Comparison of ENCODE assay signal across 24 cellular contexts in genomic region chr10:90602815-90603600, GRCh38.
DNase-seq lines count a peak whose midpoint lies in the region; ATAC-seq, FAIRE-seq and TF ChIP-seq lines count a peak whose summit lies in the region.
"Had no signal": no experiment of that assay in that cellular context is flagged by ENCODE, and none has a peak within 500 bp of the region (broad histone marks: within the 10 kb centered on the region; RNA-seq: fewer than 3 reads in every experiment).

No MANE protein-coding gene starts in this region.

- no peaks in the 10 kb centered on the region for H3K36me3 ChIP-seq in upper lobe of right lung
- H3K36me3 ChIP-seq: transverse colon had no signal

- no peak for TF ChIP-seq CTCF in foreskin fibroblast (IDR thresholded peaks at IDR 0.05; ENCODE audit: low read depth, low read length)
- TF ChIP-seq CTCF in upper lobe of right lung (IDR thresholded peaks at IDR 0.05): no peak

- ATAC-seq in upper lobe of right lung: no peak
- ATAC-seq: natural killer cell had no signal

- no peak overlapping the region for H3K4me3 Mint-ChIP-seq in activated CD4-positive, alpha-beta T cell treated with anti-CD3 and anti-CD28 coated beads, Interleukin-2, amount 10 ng/mL, durations not matched to agents 24 days and 14 days
- no peak overlapping the region for H3K4me3 Mint-ChIP-seq in activated CD4-positive, alpha-beta T cell treated with anti-CD3 and anti-CD28 coated beads, Interleukin-2, amount 10 ng/mL, durations not matched to agents 7 days and 5 days
- H3K4me3 Mint-ChIP-seq: activated CD4-positive, alpha-beta memory T cell treated with anti-CD3 and anti-CD28 coated beads, Interleukin-2, amount 10 ng/mL, durations not matched to agents 7 days and 5 days; activated naive CD8-positive, alpha-beta T cell; natural killer cell had no signal

- H3K4me3 ChIP-seq in foreskin fibroblast (ENCODE audit: low read depth in 1 of 2, low read length in 2 of 2) (no peak overlapping the region), upper lobe of right lung (no peak overlapping the region)
- H3K4me3 ChIP-seq: transverse colon had no signal

- no peaks in the 10 kb centered on the region for H3K4me1 Mint-ChIP-seq in activated CD4-positive, alpha-beta T cell treated with anti-CD3 and anti-CD28 coated beads, Interleukin-2, amount 10 ng/mL, durations not matched to agents 24 days and 14 days
- H3K4me1 Mint-ChIP-seq in activated CD4-positive, alpha-beta T cell treated with anti-CD3 and anti-CD28 coated beads, Interleukin-2, amount 10 ng/mL, durations not matched to agents 7 days and 5 days: no peaks in the 10 kb centered on the region
- H3K4me1 Mint-ChIP-seq: activated CD4-positive, alpha-beta memory T cell treated with anti-CD3 and anti-CD28 coated beads, Interleukin-2, amount 10 ng/mL, durations not matched to agents 7 days and 5 days; natural killer cell had no signal

- no peaks in the 10 kb centered on the region for H3K36me3 Mint-ChIP-seq in activated CD4-positive, alpha-beta T cell treated with anti-CD3 and anti-CD28 coated beads, Interleukin-2, amount 10 ng/mL, durations not matched to agents 24 days and 14 days (ENCODE audit: low read depth)
- H3K36me3 Mint-ChIP-seq in activated CD4-positive, alpha-beta T cell treated with anti-CD3 and anti-CD28 coated beads, Interleukin-2, amount 10 ng/mL, durations not matched to agents 7 days and 5 days (ENCODE audit: low read depth): no peaks in the 10 kb centered on the region
- H3K36me3 Mint-ChIP-seq: natural killer cell had no signal

- H3K9me3 ChIP-seq in upper lobe of right lung: no peaks in the 10 kb centered on the region
- H3K9me3 ChIP-seq: transverse colon had no signal

- CTCF ChIA-PET in activated CD4-positive, alpha-beta T cell treated with anti-CD3 and anti-CD28 coated beads, Interleukin-2, amount 10 ng/mL, durations not matched to agents 7 days and 5 days (lab: Charles Lee): no interaction called here

- no peaks in the 10 kb centered on the region for H3K27me3 Mint-ChIP-seq in activated CD4-positive, alpha-beta T cell treated with anti-CD3 and anti-CD28 coated beads, Interleukin-2, amount 10 ng/mL, durations not matched to agents 24 days and 14 days
- H3K27me3 Mint-ChIP-seq in activated CD4-positive, alpha-beta T cell treated with anti-CD3 and anti-CD28 coated beads, Interleukin-2, amount 10 ng/mL, durations not matched to agents 7 days and 5 days: no peaks in the 10 kb centered on the region
- H3K27me3 Mint-ChIP-seq: activated CD4-positive, alpha-beta memory T cell treated with anti-CD3 and anti-CD28 coated beads, Interleukin-2, amount 10 ng/mL, durations not matched to agents 7 days and 5 days had no signal

- peak; percentile 32 for DNase-seq in activated CD4-positive, alpha-beta T cell treated with anti-CD3 and anti-CD28 coated beads, Interleukin-2, amount 10 ng/mL, durations not matched to agents 24 days and 14 days
- DNase-seq in activated CD4-positive, alpha-beta T cell treated with anti-CD3 and anti-CD28 coated beads, Interleukin-2, amount 10 ng/mL, durations not matched to agents 7 days and 5 days: no peak
- peak; percentile 47 for DNase-seq in astrocyte of the hippocampus (ENCODE audit: low read depth, low spot score)
- DNase-seq in foreskin fibroblast: peak; percentile 90 to 93
- no peak for DNase-seq in urothelium cell line (ENCODE audit: low spot score)
- no peak for DNase-seq in upper lobe of right lung
- DNase-seq in activated CD4-positive, alpha-beta T cell treated with anti-CD3 and anti-CD28 coated beads for 1 hour: no peak
- DNase-seq in activated effector memory CD4-positive, alpha-beta T cell treated with anti-CD3 and anti-CD28 coated beads, Interleukin-2, amount 50 U/mL, for 16 hours: no peak
- DNase-seq: activated CD4-positive, alpha-beta memory T cell treated with anti-CD3 and anti-CD28 coated beads, Interleukin-2, amount 10 ng/mL, durations not matched to agents 7 days and 5 days; activated T-cell treated with anti-CD3 and anti-CD28 coated beads, Interleukin-2, amount 50 U/mL, for 48 hours; C1 segment of cervical spinal cord; caudate nucleus; DMS153; effector memory CD4-positive, alpha-beta T cell; GOT3; natural killer cell; NCI-H1105; NCI-H2171; NCI-H748 treated with DMSO at 0.1 percent for 48 hours; stimulated activated naive CD4-positive, alpha-beta T cell; transverse colon had no signal

- FAIRE-seq in urothelium cell line (lab: Jason Lieb, UNC): peak; percentile 63

- H3K9me3 Mint-ChIP-seq in activated CD4-positive, alpha-beta T cell treated with anti-CD3 and anti-CD28 coated beads, Interleukin-2, amount 10 ng/mL, durations not matched to agents 24 days and 14 days: no peaks in the 10 kb centered on the region
- H3K9me3 Mint-ChIP-seq in activated CD4-positive, alpha-beta T cell treated with anti-CD3 and anti-CD28 coated beads, Interleukin-2, amount 10 ng/mL, durations not matched to agents 7 days and 5 days: no peaks in the 10 kb centered on the region
- H3K9me3 Mint-ChIP-seq: activated CD4-positive, alpha-beta memory T cell treated with anti-CD3 and anti-CD28 coated beads, Interleukin-2, amount 10 ng/mL, durations not matched to agents 7 days and 5 days had no signal

- intact Hi-C loops in activated CD4-positive, alpha-beta T cell treated with anti-CD3 and anti-CD28 coated beads, Interleukin-2, amount 10 ng/mL, durations not matched to agents 24 days and 14 days (cut with micrococcal nuclease): no loop called here
- intact Hi-C loops in upper lobe of right lung (cut with DNase I): no loop called here

- no peaks in the 10 kb centered on the region for H3K27me3 ChIP-seq in upper lobe of right lung
- H3K27me3 ChIP-seq: transverse colon had no signal

- no peaks in the 10 kb centered on the region for H3K4me1 ChIP-seq in upper lobe of right lung
- H3K4me1 ChIP-seq: transverse colon had no signal

- POLR2A ChIA-PET in activated CD4-positive, alpha-beta T cell treated with anti-CD3 and anti-CD28 coated beads, Interleukin-2, amount 10 ng/mL, durations not matched to agents 7 days and 5 days (lab: Charles Lee): no interaction called here

- no peak overlapping the region for H3K27ac Mint-ChIP-seq in activated CD4-positive, alpha-beta T cell treated with anti-CD3 and anti-CD28 coated beads, Interleukin-2, amount 10 ng/mL, durations not matched to agents 24 days and 14 days
- H3K27ac Mint-ChIP-seq in activated CD4-positive, alpha-beta T cell treated with anti-CD3 and anti-CD28 coated beads, Interleukin-2, amount 10 ng/mL, durations not matched to agents 7 days and 5 days: no peak overlapping the region
- H3K27ac Mint-ChIP-seq: activated CD4-positive, alpha-beta memory T cell treated with anti-CD3 and anti-CD28 coated beads, Interleukin-2, amount 10 ng/mL, durations not matched to agents 7 days and 5 days; activated naive CD8-positive, alpha-beta T cell; natural killer cell had no signal

- no peak overlapping the region for H3K27ac ChIP-seq in upper lobe of right lung
- H3K27ac ChIP-seq: 22Rv1, KMS-11, transverse colon had no signal

Comparison
In these comparisons a context has a peak if more than half of its experiments do, and no peak if none do; other contexts are left out.
1. DNase-seq: peak in activated CD4-positive, alpha-beta T cell treated with anti-CD3 and anti-CD28 coated beads, Interleukin-2, amount 10 ng/mL, durations not matched to agents 24 days and 14 days (single experiment), astrocyte of the hippocampus (single experiment) and foreskin fibroblast (2 of 2); none in activated CD4-positive, alpha-beta T cell treated with anti-CD3 and anti-CD28 coated beads, Interleukin-2, amount 10 ng/mL, durations not matched to agents 7 days and 5 days (single experiment), urothelium cell line (single experiment), upper lobe of right lung (single experiment), activated CD4-positive, alpha-beta T cell treated with anti-CD3 and anti-CD28 coated beads for 1 hour (single experiment) and activated effector memory CD4-positive, alpha-beta T cell treated with anti-CD3 and anti-CD28 coated beads, Interleukin-2, amount 50 U/mL, for 16 hours (single experiment).